20 cellular contexts compared by ENCODE assay signal in the genomic region with DNA sequence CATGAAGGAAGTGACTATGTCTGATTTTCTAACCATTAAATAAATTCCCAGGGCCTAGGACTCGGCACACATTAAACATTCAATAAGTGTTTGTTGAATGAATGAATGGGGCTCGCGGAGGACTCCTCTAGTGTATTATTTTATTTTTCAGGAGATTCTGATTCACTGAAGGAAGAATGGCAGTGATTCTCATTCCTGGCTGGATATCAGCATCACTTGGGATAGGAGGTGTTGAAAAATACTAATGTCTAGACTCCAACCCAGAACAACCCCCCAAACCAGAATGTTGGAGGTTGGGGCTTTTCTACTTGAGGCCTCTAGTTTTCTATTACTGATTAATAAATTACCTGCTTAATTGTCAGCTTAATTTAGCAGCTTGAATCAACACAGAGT.
A peak's percentile ranks its signal among the peaks of the same experiment; 100 is the strongest.
DNase-seq lines count a peak whose midpoint lies in the region; ATAC-seq, FAIRE-seq and TF ChIP-seq lines count a peak whose summit lies in the region.
"Had no signal": no experiment of that assay in that cellular context is flagged by ENCODE, and none has a peak within 500 bp of the region (broad histone marks: within the 10 kb centered on the region; RNA-seq: fewer than 3 reads in every experiment).

No MANE protein-coding gene starts in this region.

- no peak overlapping the region for H3K27ac Mint-ChIP-seq in astrocyte (ENCODE audit: unreplicated experiment)

- ATAC-seq in Right ventricle myocardium superior (ENCODE audit: poor library complexity) (peak; percentile 38), GM19467 (IDR thresholded peaks at IDR 0.05; ENCODE audit: unreplicated experiment) (no peak), HG02870 (IDR thresholded peaks at IDR 0.05; ENCODE audit: unreplicated experiment) (no peak), GM19351 (IDR thresholded peaks at IDR 0.05; ENCODE audit: unreplicated experiment) (no peak)
- ATAC-seq: GM12878, HCT116, HepG2, K562 had no signal

- DNase-seq in Right ventricle myocardium superior = no peak
- no peak for DNase-seq in right atrium auricular region (ENCODE audit: low spot score)
- no peak for DNase-seq in astrocyte (ENCODE audit: low read depth)
- no peak for DNase-seq in left ventricle myocardium inferior
- no peak for DNase-seq in dermis blood vessel endothelial cell
- DNase-seq: CD4-positive, CD25-positive, alpha-beta regulatory T cell; NCI-H1694; NCI-H2227 treated with DMSO at 0.1 percent for 48 hours; NCI-H526 treated with DMSO at 0.1 percent for 48 hours; Peyer's patch; SK-N-SH had no signal

- H3K27ac ChIP-seq in right atrium auricular region = peak overlapping the region in 1 of 2 donors; percentile 17
- no peak overlapping the region for H3K27ac ChIP-seq in astrocyte (ENCODE audit: low read depth, low read length)
- H3K27ac ChIP-seq in left ventricle myocardium inferior (replicated peaks) = peak overlapping the region; percentile 65

- H2AFZ ChIP-seq in astrocyte (ENCODE audit: low read depth, low read length) = no peak overlapping the region

- no peak overlapping the region for H3K4me3 Mint-ChIP-seq in astrocyte (ENCODE audit: unreplicated experiment)
- H3K4me3 Mint-ChIP-seq: CD4-positive, CD25-positive, alpha-beta regulatory T cell had no signal

- H3K4me2 ChIP-seq in astrocyte (ENCODE audit: low read length) = peak overlapping the region; percentile 1
- H3K4me2 ChIP-seq: SK-N-SH had no signal

- H3K27me3 ChIP-seq in right atrium auricular region (no peaks in the 10 kb centered on the region), astrocyte (ENCODE audit: insufficient read depth, low read length) (no peaks in the 10 kb centered on the region), left ventricle myocardium inferior (ENCODE audit: low read depth) (no peaks in the 10 kb centered on the region)
- H3K27me3 ChIP-seq: Peyer's patch had no signal

- peaks cover 0 to 13% of the 10 kb centered on the region in 2 donors for H3K4me1 ChIP-seq in right atrium auricular region
- peaks cover 7% of the 10 kb centered on the region for H3K4me1 ChIP-seq in astrocyte (ENCODE audit: insufficient read depth, low read length)
- peaks cover 7% of the 10 kb centered on the region for H3K4me1 ChIP-seq in left ventricle myocardium inferior

- no peaks in the 10 kb centered on the region for H3K27me3 Mint-ChIP-seq in astrocyte (ENCODE audit: low read depth, unreplicated experiment)
- H3K27me3 Mint-ChIP-seq: CD4-positive, CD25-positive, alpha-beta regulatory T cell had no signal

- no peak for FAIRE-seq in astrocyte (lab: Jason Lieb, UNC)
- FAIRE-seq: G401.6, GM12878, H1, HepG2, K562 had no signal

- no peaks in the 10 kb centered on the region for H3K9me3 ChIP-seq in right atrium auricular region
- H3K9me3 ChIP-seq in astrocyte (ENCODE audit: insufficient read depth, low read depth, low read length) = no peaks in the 10 kb centered on the region
- no peaks in the 10 kb centered on the region for H3K9me3 ChIP-seq in left ventricle myocardium inferior (replicated peaks)
- H3K9me3 ChIP-seq: Peyer's patch, SK-N-SH had no signal

- H3K4me1 Mint-ChIP-seq in astrocyte (ENCODE audit: low read depth, unreplicated experiment) = peaks cover 19% of the 10 kb centered on the region
- H3K4me1 Mint-ChIP-seq: CD4-positive, CD25-positive, alpha-beta regulatory T cell had no signal

- H3K9me3 Mint-ChIP-seq in astrocyte (ENCODE audit: unreplicated experiment) = no peaks in the 10 kb centered on the region

- H3K36me3 ChIP-seq in right atrium auricular region (no peaks in the 10 kb centered on the region), astrocyte (ENCODE audit: insufficient read depth, low read length) (no peaks in the 10 kb centered on the region), left ventricle myocardium inferior (no peaks in the 10 kb centered on the region)
- H3K36me3 ChIP-seq: Peyer's patch had no signal

- no peak overlapping the region for H3K9ac ChIP-seq in astrocyte (ENCODE audit: low read length)
- H3K9ac ChIP-seq: SK-N-SH had no signal

- H4K20me1 ChIP-seq in astrocyte (ENCODE audit: insufficient read depth, low read length) = no peaks in the 10 kb centered on the region

- intact Hi-C loops in Right ventricle myocardium superior (cut with DNase I) = no loop called here
- intact Hi-C loops in left ventricle myocardium inferior (cut with micrococcal nuclease) = no loop called here

- no peaks in the 10 kb centered on the region for H3K79me2 ChIP-seq in astrocyte (ENCODE audit: insufficient read depth, low read length)

- H3K4me3 ChIP-seq in right atrium auricular region = no peak overlapping the region
- no peak overlapping the region for H3K4me3 ChIP-seq in astrocyte (ENCODE audit: insufficient read depth, low read depth, low read length)
- H3K4me3 ChIP-seq in left ventricle myocardium inferior = no peak overlapping the region
- H3K4me3 ChIP-seq: GM12878, K562, Peyer's patch had no signal

- H3K36me3 Mint-ChIP-seq in astrocyte (ENCODE audit: low read depth, unreplicated experiment) = no peaks in the 10 kb centered on the region
- H3K36me3 Mint-ChIP-seq: CD4-positive, CD25-positive, alpha-beta regulatory T cell had no signal

- no peak for TF ChIP-seq CTCF in right atrium auricular region (IDR thresholded peaks at IDR 0.05)
- TF ChIP-seq CTCF in astrocyte (IDR thresholded peaks at IDR 0.05; ENCODE audit: insufficient read depth, low read depth, low read length) = no peak
- no peak for TF ChIP-seq CTCF in left ventricle myocardium inferior (IDR thresholded peaks at IDR 0.05; ENCODE audit: borderline replicate concordance)
